In genomic region chr22:20647586-20648305, GRCh38 we compare ENCODE assay signal across 1 cellular context.
TF ChIP-seq lines count a peak whose summit lies in the region.

No MANE protein-coding gene starts in this region.

TF ChIP-seq in H1, 55 proteins besides CTCF, POLR2A, EP300 and RAD21 (continued from another document):
- no peak for TF ChIP-seq SRF (IDR thresholded peaks at IDR 0.05; ENCODE audit: low read depth, low read length)
- TF ChIP-seq, protein P1, sequence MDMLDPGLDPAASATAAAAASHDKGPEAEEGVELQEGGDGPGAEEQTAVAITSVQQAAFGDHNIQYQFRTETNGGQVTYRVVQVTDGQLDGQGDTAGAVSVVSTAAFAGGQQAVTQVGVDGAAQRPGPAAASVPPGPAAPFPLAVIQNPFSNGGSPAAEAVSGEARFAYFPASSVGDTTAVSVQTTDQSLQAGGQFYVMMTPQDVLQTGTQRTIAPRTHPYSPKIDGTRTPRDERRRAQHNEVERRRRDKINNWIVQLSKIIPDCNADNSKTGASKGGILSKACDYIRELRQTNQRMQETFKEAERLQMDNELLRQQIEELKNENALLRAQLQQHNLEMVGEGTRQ (IDR thresholded peaks at IDR 0.05; ENCODE audit: low read length): no peak
- TF ChIP-seq SIN3A (conservative IDR thresholded peaks at IDR 0.05 in 1 of 2, IDR thresholded peaks at IDR 0.05 in 1 of 2; ENCODE audit: low read depth in 1 of 2, low read length in 2 of 2): no peak
- TF ChIP-seq CREB1 (IDR thresholded peaks at IDR 0.05): no peak
- no peak for TF ChIP-seq TAF7 (optimal IDR thresholded peaks at IDR 0.05; ENCODE audit: borderline replicate concordance, low read depth, low read length)
- no peak for TF ChIP-seq EZH2 (IDR thresholded peaks at IDR 0.05; ENCODE audit: low read depth, low read length, severe bottlenecking)
- no peak for TF ChIP-seq CTBP2 (IDR thresholded peaks at IDR 0.05; ENCODE audit: borderline replicate concordance, insufficient read depth, insufficient read length, low read length)
- no peak for TF ChIP-seq BRCA1 (IDR thresholded peaks at IDR 0.05; ENCODE audit: low read depth, low read length)
